In genomic region chr5:164422400-164422799, GRCh38 we compare ENCODE assay signal across 1 cellular context.
TF ChIP-seq lines count a peak whose summit lies in the region.

No MANE protein-coding gene starts in this region.

TF ChIP-seq in GM23338, 12 proteins besides CTCF, POLR2A, EP300 and RAD21:
- TF ChIP-seq ZNF462 (CRISPR knock-in tag; IDR thresholded peaks at IDR 0.05) = no peak
- no peak for TF ChIP-seq ZNF114 (CRISPR knock-in tag; IDR thresholded peaks at IDR 0.05)
- TF ChIP-seq REST (IDR thresholded peaks at IDR 0.05; ENCODE audit: unreplicated experiment) = no peak
- TF ChIP-seq ZNF331 (CRISPR knock-in tag; IDR thresholded peaks at IDR 0.05; ENCODE audit: low read depth) = no peak
- TF ChIP-seq EZH2phosphoT487 (IDR thresholded peaks at IDR 0.05; ENCODE audit: unreplicated experiment) = no peak
- no peak for TF ChIP-seq JUNB (IDR thresholded peaks at IDR 0.05; ENCODE audit: unreplicated experiment)
- no peak for TF ChIP-seq NANOG (IDR thresholded peaks at IDR 0.05; ENCODE audit: borderline replicate concordance)
- TF ChIP-seq ETS1 (IDR thresholded peaks at IDR 0.05) = no peak
- TF ChIP-seq CREB1 (CRISPR knock-in tag; IDR thresholded peaks at IDR 0.05; ENCODE audit: low read depth) = no peak
- no peak for TF ChIP-seq EZH2 (IDR thresholded peaks at IDR 0.05; ENCODE audit: low read depth, unreplicated experiment)
- TF ChIP-seq STAT1 (IDR thresholded peaks at IDR 0.05; ENCODE audit: unreplicated experiment) = no peak
- TF ChIP-seq POLR2AphosphoS5 (IDR thresholded peaks at IDR 0.05; ENCODE audit: low read depth) = no peak
